9 cellular contexts compared by ENCODE assay signal in genomic region chr6:18388942-18389341, GRCh38. TPM values are rescaled to one million over a fixed set of nuclear protein-coding genes. Genes with fewer than 3 reads are reported as not detected.
DNase-seq lines count a peak whose midpoint lies in the region; ATAC-seq, FAIRE-seq and TF ChIP-seq lines count a peak whose summit lies in the region.
"Had no signal": no experiment of that assay in that cellular context is flagged by ENCODE, and none has a peak within 500 bp of the region (broad histone marks: within the 10 kb centered on the region; RNA-seq: fewer than 3 reads in every experiment).

No MANE protein-coding gene starts in this region.

- no peaks in the 10 kb centered on the region for H3K27me3 Mint-ChIP-seq in activated T-helper 17 cell treated with anti-CD3 and anti-CD28 coated beads, Interleukin-2, amount 50 U/mL, for 72 hours

- no peaks in the 10 kb centered on the region for H3K36me3 ChIP-seq in kidney (ENCODE audit: control insufficient read depth in 1 of 2, insufficient read depth in 2 of 2, low read length in 2 of 2)
- H3K36me3 ChIP-seq in stomach smooth muscle (ENCODE audit: control insufficient read depth in 2 of 2, insufficient read depth in 2 of 2, low read length in 2 of 2) = no peaks in the 10 kb centered on the region

- H3K9me3 Mint-ChIP-seq in activated T-helper 17 cell treated with anti-CD3 and anti-CD28 coated beads, Interleukin-2, amount 50 U/mL, for 72 hours = no peaks in the 10 kb centered on the region
- H3K9me3 Mint-ChIP-seq: activated T-cell treated with anti-CD3 and anti-CD28 coated beads, Interleukin-2, amount 50 U/mL, for 4 hours had no signal

- H3K36me3 Mint-ChIP-seq in activated T-helper 17 cell treated with anti-CD3 and anti-CD28 coated beads, Interleukin-2, amount 50 U/mL, for 72 hours (ENCODE audit: low read depth) = no peaks in the 10 kb centered on the region

- DNase-seq in HCEC 1CT (peak; percentile 88), kidney (no peak), GM10266 (ENCODE audit: extremely low spot score) (no peak), NCI-H1048 (lab: John Stamatoyannopoulos, UW) (no peak)
- DNase-seq: activated T-cell treated with anti-CD3 and anti-CD28 coated beads, Interleukin-2, amount 50 U/mL, for 4 hours had no signal

- H3K9ac ChIP-seq in kidney (ENCODE audit: low read length in 2 of 2) = peak overlapping the region; percentile 34 to 72
- H3K9ac ChIP-seq in stomach smooth muscle (ENCODE audit: low read length in 2 of 2) = peak overlapping the region in 1 of 2 donors; percentile 20

- ATAC-seq in activated T-helper 17 cell treated with anti-CD3 and anti-CD28 coated beads, Interleukin-2, amount 50 U/mL, for 72 hours (replicated peaks) = no peak
- ATAC-seq in GM21786 (IDR thresholded peaks at IDR 0.05; ENCODE audit: unreplicated experiment) = no peak
- ATAC-seq in HG02870 (IDR thresholded peaks at IDR 0.05; ENCODE audit: unreplicated experiment) = no peak
- ATAC-seq: activated T-cell treated with anti-CD3 and anti-CD28 coated beads, Interleukin-2, amount 50 U/mL, for 4 hours had no signal

- H3K4me3 ChIP-seq in kidney (ENCODE audit: low read length in 2 of 2) (peak overlapping the region; percentile 92 to 94), stomach smooth muscle (ENCODE audit: low read length in 2 of 2) (peak overlapping the region; percentile 85 to 90)

- no peaks in the 10 kb centered on the region for H3K27me3 ChIP-seq in stomach smooth muscle (ENCODE audit: control insufficient read depth in 1 of 2, insufficient read depth in 2 of 2, low read length in 2 of 2)

- H3K4me3 Mint-ChIP-seq in activated T-helper 17 cell treated with anti-CD3 and anti-CD28 coated beads, Interleukin-2, amount 50 U/mL, for 72 hours = peak overlapping the region; percentile 93

- H3K4me1 Mint-ChIP-seq in activated T-helper 17 cell treated with anti-CD3 and anti-CD28 coated beads, Interleukin-2, amount 50 U/mL, for 72 hours = peaks cover 16% of the 10 kb centered on the region

- H3K4me1 ChIP-seq in kidney (ENCODE audit: control insufficient read depth in 1 of 2, insufficient read depth in 1 of 2, low read depth in 1 of 2, low read length in 2 of 2) (peaks cover 3 to 6% of the 10 kb centered on the region in 2 donors), stomach smooth muscle (ENCODE audit: control insufficient read depth, insufficient read depth, low read length) (peaks cover 14% of the 10 kb centered on the region)

- H3K27ac ChIP-seq in kidney (ENCODE audit: low read depth in 2 of 2, low read length in 2 of 2) (peak overlapping the region; percentile 8 to 59), stomach smooth muscle (ENCODE audit: low read length) (no peak overlapping the region)

- TF ChIP-seq CTCF in kidney (IDR thresholded peaks at IDR 0.05; ENCODE audit: borderline replicate concordance, extremely low read depth, insufficient read depth) (no peak), GM10266 (IDR thresholded peaks at IDR 0.05; ENCODE audit: control insufficient read depth, insufficient read depth, low read depth, missing control alignments) (no peak)

- H3K27ac Mint-ChIP-seq in activated T-helper 17 cell treated with anti-CD3 and anti-CD28 coated beads, Interleukin-2, amount 50 U/mL, for 72 hours = no peak overlapping the region

- H3K9me3 ChIP-seq in kidney (ENCODE audit: control insufficient read depth in 1 of 2, low read length in 2 of 2) (no peaks in the 10 kb centered on the region), stomach smooth muscle (ENCODE audit: control insufficient read depth in 2 of 2, low read length in 2 of 2) (no peaks in the 10 kb centered on the region)

- intact Hi-C loops in kidney (cut with DNase I) = no loop called here

- no peak for FAIRE-seq in kidney (lab: Jason Lieb, UNC)

RNA-seq across cellular contexts. Expression of gene RNF144B, which starts 1.8 kb away (rescaled TPM):
- 1 to 10 TPM in 1 of 2 donors, under 1 TPM in 1; 0.93 to 1.4 TPM for total RNA-seq in activated T-helper 17 cell treated with anti-CD3 and anti-CD28 coated beads, Interleukin-2, amount 50 U/mL, for 72 hours
- total RNA-seq in kidney = 153 TPM
- 9.4 TPM for polyA plus RNA-seq in kidney (ENCODE audit: insufficient read depth, low read depth, low replicate concordance)

Comparison
In these comparisons a context has a peak if more than half of its experiments do, and no peak if none do; other contexts are left out.
1. RNA of gene RNF144B, which starts 1.8 kb away (total RNA-seq): 153 TPM in kidney (single experiment); 0.93 to 1.4 TPM in activated T-helper 17 cell treated with anti-CD3 and anti-CD28 coated beads, Interleukin-2, amount 50 U/mL, for 72 hours; every median in the first group is over 10 times any median in the second.